Comparison of ENCODE assay signal across 1 cellular context in the genomic region with DNA sequence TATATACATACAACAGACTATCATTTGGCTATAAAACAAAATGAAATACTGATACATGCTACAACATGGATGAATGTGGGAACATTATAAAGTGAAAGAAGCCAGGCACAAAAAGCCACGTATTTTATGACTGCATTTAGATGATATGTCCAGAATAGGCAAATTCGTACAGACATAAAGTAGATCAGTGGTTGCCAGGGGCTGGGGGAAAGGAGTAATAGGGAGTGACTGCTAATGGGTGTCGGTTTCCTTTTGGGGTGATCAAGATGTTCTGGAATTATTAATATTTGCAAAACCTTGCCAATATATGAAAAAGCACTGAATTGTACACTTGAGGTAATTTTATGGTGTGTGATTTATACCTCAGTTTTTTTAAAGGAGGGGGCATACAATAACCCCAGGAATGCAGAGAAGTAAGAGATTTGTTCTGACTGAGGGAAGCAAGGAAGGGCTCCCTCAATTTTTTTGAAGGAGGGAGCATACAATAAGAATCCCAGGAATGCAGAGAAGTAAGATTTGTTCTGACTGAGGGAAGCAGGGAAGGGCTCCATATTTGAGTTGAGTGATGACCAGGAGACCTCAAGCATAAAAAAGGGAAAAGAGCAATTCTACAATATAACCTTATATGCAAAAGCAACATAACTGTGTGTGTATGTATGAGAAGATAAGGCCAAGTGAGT.
TF ChIP-seq lines count a peak whose summit lies in the region.

No MANE protein-coding gene starts in this region.

TF ChIP-seq in GM12878, 131 proteins besides CTCF, POLR2A, EP300 and RAD21:
- TF ChIP-seq KAT2A (conservative IDR thresholded peaks at IDR 0.05; ENCODE audit: control insufficient read depth, low read depth, low read length) (no peak), FOS (IDR thresholded peaks at IDR 0.05; ENCODE audit: borderline replicate concordance, extremely low read depth, insufficient read length) (no peak), NFXL1 (IDR thresholded peaks at IDR 0.05; ENCODE audit: borderline replicate concordance) (0 out of 2 replicates have a peak, but pooled peaks have one; percentile 10), FOXM1 (IDR thresholded peaks at IDR 0.05; ENCODE audit: low read depth, low read length) (no peak)
